8 cellular contexts compared by ENCODE assay signal in the genomic region with DNA sequence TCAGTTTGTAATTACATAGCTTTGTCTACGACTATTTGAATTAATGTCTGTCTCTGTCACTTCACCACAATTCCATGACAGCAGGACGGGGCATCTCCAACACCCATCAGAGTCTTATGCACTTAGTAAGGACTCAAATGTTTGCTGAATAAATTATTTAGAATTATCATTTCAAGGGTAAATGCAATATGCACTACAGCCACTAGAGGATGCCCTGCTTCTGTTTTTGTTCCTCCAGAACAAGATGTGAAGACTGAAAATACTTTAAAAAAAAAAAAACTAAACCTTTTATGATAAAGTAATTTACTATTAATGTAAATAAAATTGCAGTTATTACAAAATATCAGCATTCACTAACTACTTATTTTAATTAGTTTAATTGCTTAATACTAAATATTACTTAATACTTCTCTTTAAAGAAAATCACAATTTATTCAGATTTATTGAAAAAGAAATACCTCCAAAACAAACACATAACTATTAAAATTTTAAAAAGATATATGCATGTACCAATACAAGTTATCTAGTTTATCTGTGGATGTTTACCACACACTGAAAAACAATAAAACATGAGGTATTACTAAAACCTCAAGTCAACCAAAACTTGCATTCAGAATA. TPM values are rescaled to one million over a fixed set of nuclear protein-coding genes. Genes with fewer than 3 reads are reported as not detected.
A peak's percentile ranks its signal among the peaks of the same experiment; 100 is the strongest.
DNase-seq lines count a peak whose midpoint lies in the region; ATAC-seq and TF ChIP-seq lines count a peak whose summit lies in the region.

No MANE protein-coding gene starts in this region.

- no peak overlapping the region for H2AFZ ChIP-seq in GM23248

- H3K27me3 ChIP-seq in CD4-positive, alpha-beta T cell (ENCODE audit: control insufficient read depth, insufficient read depth, low read length) = no peaks in the 10 kb centered on the region
- H3K27me3 ChIP-seq in GM23248 (replicated peaks; ENCODE audit: insufficient read depth) (no peaks in the 10 kb centered on the region), adrenal gland (no peaks in the 10 kb centered on the region), aorta (ENCODE audit: control insufficient read depth in 1 of 2, insufficient read depth in 2 of 2, low read length in 1 of 2) (no peaks in the 10 kb centered on the region)

- 0 to 3% methylated on average over 2 of the region's 2 CpGs for WGBS in GM23248 (ENCODE audit: low coverage in 1 of 2, low lambda C conversion rate in 2 of 2, missing lambda C conversion rate in 2 of 2), 2 experiments
- WGBS in adrenal gland, 4 donors = 4 to 8% (median 6%) methylated on average over 2 of the region's 2 CpGs
- WGBS in aorta, 2 donors = 3 to 9% methylated on average over 2 of the region's 2 CpGs

- POLR2A ChIA-PET in CD4-positive, alpha-beta T cell (lab: Charles Lee) = no interaction called here

- H3K79me2 ChIP-seq in GM23248 (ENCODE audit: insufficient read depth) = peaks cover 34% of the 10 kb centered on the region

- TF ChIP-seq POLR2A in adrenal gland (IDR thresholded peaks at IDR 0.05) = no peak

- in situ Hi-C loops in GM23248 (cut with MboI) = loop anchor here (25.0 kb wide), 1 partner anchor 379 kb away; no protein-coding TSS in a partner anchor

- DNase-seq in CD4-positive, alpha-beta T cell = peak in 5 of 10 experiments; percentile 14 to 26 (median 21)
- peak; percentile 67 for DNase-seq in GM23248
- DNase-seq in NCI-H82 treated with DMSO at 0.1 percent for 48 hours (lab: John Stamatoyannopoulos, UW; ENCODE audit: unreplicated experiment) = peak; percentile 14
- DNase-seq in adrenal gland = peak in 5 of 7 donors; percentile 29 to 59 (median 57)
- peak; percentile 46 to 54 (median 50) for DNase-seq in immature natural killer cell
- peak; percentile 60 for DNase-seq in stimulated activated CD4-positive, alpha-beta T cell treated with anti-CD3 and anti-CD28 coated beads, Interleukin-4, amount 100 ng/mL, for 24 hours
- no peak for DNase-seq in aorta

- H3K4me3 ChIP-seq in GM23248 = no peak overlapping the region
- H3K4me3 ChIP-seq in adrenal gland = no peak overlapping the region
- no peak overlapping the region for H3K4me3 ChIP-seq in aorta (ENCODE audit: low read length in 2 of 2)

- no peak for ATAC-seq in CD4-positive, alpha-beta T cell (ENCODE audit: poor library complexity)
- ATAC-seq in HG03571 (IDR thresholded peaks at IDR 0.05; ENCODE audit: unreplicated experiment) (no peak), aorta (ENCODE audit: low FRiP score) (no peak)

- H3K4me3 Mint-ChIP-seq in CD4-positive, alpha-beta T cell = no peak overlapping the region
- no peak overlapping the region for H3K4me3 Mint-ChIP-seq in immature natural killer cell

- H3K9me2 ChIP-seq in GM23248 (ENCODE audit: insufficient read depth) = no peaks in the 10 kb centered on the region

- H3K27ac ChIP-seq in CD4-positive, alpha-beta T cell (ENCODE audit: low read depth, low read length) = no peak overlapping the region
- H3K27ac ChIP-seq in GM23248 (no peak overlapping the region), adrenal gland (no peak overlapping the region), aorta (ENCODE audit: low read depth in 1 of 2, low read length in 2 of 2) (no peak overlapping the region)

- H3K4me1 Mint-ChIP-seq in CD4-positive, alpha-beta T cell (ENCODE audit: low read depth) = peaks cover 39% of the 10 kb centered on the region
- H3K4me1 Mint-ChIP-seq in immature natural killer cell = peaks cover 24 to 34% of the 10 kb centered on the region in 2 donors

- H3K9ac ChIP-seq in GM23248 = no peak overlapping the region

- H3K27ac Mint-ChIP-seq in CD4-positive, alpha-beta T cell = no peak overlapping the region
- no peak overlapping the region for H3K27ac Mint-ChIP-seq in immature natural killer cell

- CTCF ChIA-PET in CD4-positive, alpha-beta T cell (lab: Charles Lee) = interaction anchor here (1.1 to 1.2 kb wide), 2 partner anchors 9 to 50 kb away, joined by 3 read pairs; no protein-coding TSS in a partner anchor

- H3F3A ChIP-seq in GM23248 (ENCODE audit: insufficient read depth) = peaks cover 7% of the 10 kb centered on the region; the same call in 1 of the 2 replicates

- intact Hi-C loops in CD4-positive, alpha-beta T cell (cut with DNase I, micrococcal nuclease) = loop anchor here (1.0 to 10.0 kb wide), 5 partner anchors 66 to 1791 kb away; partner anchors contain the start of gene SERPINB8 (in 1 of the 2)
- intact Hi-C loops in adrenal gland (cut with DNase I) = loop anchor here (5.0 kb wide), 1 partner anchor 64 kb away; no protein-coding TSS in a partner anchor
- intact Hi-C loops in aorta (cut with DNase I) = loop anchor here (2.0 to 10.0 kb wide), 2 partner anchors 67 to 401 kb away; no protein-coding TSS in a partner anchor

- peaks cover 26% of the 10 kb centered on the region for H3K36me3 Mint-ChIP-seq in CD4-positive, alpha-beta T cell (ENCODE audit: low read depth)
- no peaks in the 10 kb centered on the region for H3K36me3 Mint-ChIP-seq in immature natural killer cell

- no peaks in the 10 kb centered on the region for H3K36me3 ChIP-seq in GM23248 (ENCODE audit: low read depth)
- no peaks in the 10 kb centered on the region for H3K36me3 ChIP-seq in adrenal gland (replicated peaks in 1 of 2)
- no peaks in the 10 kb centered on the region for H3K36me3 ChIP-seq in aorta (ENCODE audit: control insufficient read depth in 1 of 2, insufficient read depth in 2 of 2, low read length in 1 of 2)

- H3K9me3 Mint-ChIP-seq in CD4-positive, alpha-beta T cell = no peaks in the 10 kb centered on the region
- H3K9me3 Mint-ChIP-seq in immature natural killer cell = no peaks in the 10 kb centered on the region

- H3K4me1 ChIP-seq in GM23248 (ENCODE audit: insufficient read depth) (peaks cover 5% of the 10 kb centered on the region), adrenal gland (replicated peaks in 1 of 2) (peaks cover 6 to 28% of the 10 kb centered on the region in 2 donors), aorta (ENCODE audit: control insufficient read depth in 1 of 2, insufficient read depth in 2 of 2, low read length in 2 of 2) (no peaks in the 10 kb centered on the region)

- TF ChIP-seq CTCF in CD4-positive, alpha-beta T cell (IDR thresholded peaks at IDR 0.05) = peak; percentile 99
- TF ChIP-seq CTCF in adrenal gland (IDR thresholded peaks at IDR 0.05) = peak; percentile 30 to 99 (median 95)

- no peak overlapping the region for H3K4me2 ChIP-seq in GM23248 (ENCODE audit: unreplicated experiment)

- no peaks in the 10 kb centered on the region for H3K9me3 ChIP-seq in CD4-positive, alpha-beta T cell (ENCODE audit: control insufficient read depth, low read length)
- H3K9me3 ChIP-seq in GM23248 (ENCODE audit: low read depth) = no peaks in the 10 kb centered on the region
- H3K9me3 ChIP-seq in adrenal gland (replicated peaks in 1 of 3) = no peaks in the 10 kb centered on the region
- H3K9me3 ChIP-seq in aorta (ENCODE audit: control insufficient read depth, low read length) = no peaks in the 10 kb centered on the region

- H3K27me3 Mint-ChIP-seq in CD4-positive, alpha-beta T cell = no peaks in the 10 kb centered on the region
- peaks cover 5 to 10% (median 8%) of the 10 kb centered on the region in 3 donors for H3K27me3 Mint-ChIP-seq in immature natural killer cell (ENCODE audit: low read depth in 3 of 3)

- peaks cover 5% of the 10 kb centered on the region; the same call in 1 of the 2 replicates for H4K20me1 ChIP-seq in GM23248 (ENCODE audit: insufficient read depth)

RNA-seq across cellular contexts. Expression of gene PIGN, which starts 3.2 kb away (rescaled TPM):
- total RNA-seq in CD4-positive, alpha-beta T cell = 10 to 100 TPM in 1 of 2 experiments, 1 to 10 TPM in 1; 9.6 to 11.7 TPM
- 22.3 and 27.2 TPM in 2 replicates for total RNA-seq in GM23248 (2014; rRNA removed; shearing (Covaris generic))
- polyA plus RNA-seq in GM23248 (2016; fragmentation: Nextera tagmentation; extraction: Ambion mirVana) = 16.0 and 17.5 TPM in 2 replicates
- total RNA-seq in adrenal gland = 10 to 100 TPM; 16.5 to 50.5 (median 26.6) TPM
- 10 to 100 TPM in 1 of 3 donors, 1 to 10 TPM in 2; 4.4 to 19.2 (median 6.2) TPM for polyA plus RNA-seq in adrenal gland
- 10 to 100 TPM; 12.0 to 16.4 (median 13.8) TPM for polyA plus RNA-seq in immature natural killer cell
- total RNA-seq in aorta = 10 to 100 TPM; 25.0 to 32.2 TPM
- 1 to 10 TPM; 7.6 to 8.3 TPM for polyA plus RNA-seq in aorta

RNA-seq across cellular contexts. Expression of gene RELCH, which starts 3.4 kb away (rescaled TPM):
- 10 to 100 TPM; 39.6 to 44.3 TPM for total RNA-seq in CD4-positive, alpha-beta T cell
- 31.6 and 38.6 TPM in 2 replicates for total RNA-seq in GM23248 (2014; rRNA removed; shearing (Covaris generic))
- 7.9 and 8.6 TPM in 2 replicates for polyA plus RNA-seq in GM23248 (2016; fragmentation: Nextera tagmentation; extraction: Ambion mirVana)
- 10 to 100 TPM; 15.6 to 45.5 (median 29.0) TPM for total RNA-seq in adrenal gland
- 10 to 100 TPM; 16.7 to 25.0 (median 17.5) TPM for polyA plus RNA-seq in adrenal gland
- 1 to 10 TPM; 4.5 to 7.9 (median 6.2) TPM for polyA plus RNA-seq in immature natural killer cell
- total RNA-seq in aorta = 10 to 100 TPM; 31.6 to 40.7 TPM
- polyA plus RNA-seq in aorta = 10 to 100 TPM in 1 of 2 donors, 1 to 10 TPM in 1; 1.8 to 12.1 TPM

Comparison
In these comparisons a context has a peak if more than half of its experiments do, and no peak if none do; other contexts are left out.
1. DNase-seq: peak in GM23248 (single experiment), NCI-H82 treated with DMSO at 0.1 percent for 48 hours (single experiment), adrenal gland (5 of 7), immature natural killer cell (3 of 3) and stimulated activated CD4-positive, alpha-beta T cell treated with anti-CD3 and anti-CD28 coated beads, Interleukin-4, amount 100 ng/mL, for 24 hours (single experiment); none in aorta (0 of 2).